Comparison of ENCODE assay signal across 1 cellular context in genomic region chr16:54628796-54629625, GRCh38.
TF ChIP-seq lines count a peak whose summit lies in the region.

No MANE protein-coding gene starts in this region.

TF ChIP-seq in HepG2, 621 proteins besides CTCF, POLR2A, EP300 and RAD21 (continued from another document and continues in another):
- TF ChIP-seq TIGD3 (CRISPR knock-in tag; IDR thresholded peaks at IDR 0.05; ENCODE audit: borderline replicate concordance) (no peak), ZBTB38 (CRISPR knock-in tag; IDR thresholded peaks at IDR 0.05) (no peak), RBAK (CRISPR knock-in tag; IDR thresholded peaks at IDR 0.05) (no peak), ZSCAN29 (CRISPR knock-in tag; conservative IDR thresholded peaks at IDR 0.05) (peak; percentile 61; the same call in 1 of the 2 replicates), ZNF770 (CRISPR knock-in tag; IDR thresholded peaks at IDR 0.05) (no peak), XBP1 (CRISPR knock-in tag; IDR thresholded peaks at IDR 0.05) (no peak), HNF4G (IDR thresholded peaks at IDR 0.05; ENCODE audit: borderline replicate concordance, low read depth, low read length) (no peak; the same call in 1 of the 2 replicates), HNF4G (CRISPR knock-in tag; IDR thresholded peaks at IDR 0.05; ENCODE audit: borderline replicate concordance, low read depth) (0 out of 2 replicates have a peak, but pooled peaks have one; percentile 53), PHF8 (CRISPR knock-in tag; IDR thresholded peaks at IDR 0.05) (peak; percentile 50; the same call in 1 of the 2 replicates), ZSCAN12 (CRISPR knock-in tag; IDR thresholded peaks at IDR 0.05) (no peak), SRSF9 (IDR thresholded peaks at IDR 0.05; ENCODE audit: borderline replicate concordance, insufficient read depth, low read depth, low read length, poor library complexity, severe bottlenecking) (no peak), ATF1 (CRISPR knock-in tag; IDR thresholded peaks at IDR 0.05) (peak; percentile 56; the same call in 1 of the 2 replicates), ZNF256 (CRISPR knock-in tag; conservative IDR thresholded peaks at IDR 0.05) (0 out of 2 replicates have a peak, but pooled peaks have one; percentile 21), ZBTB1 (CRISPR knock-in tag; IDR thresholded peaks at IDR 0.05; ENCODE audit: borderline replicate concordance) (no peak; the same call in 1 of the 2 replicates), ZFP90 (CRISPR knock-in tag; IDR thresholded peaks at IDR 0.05; ENCODE audit: borderline replicate concordance) (no peak), FIP1L1 (IDR thresholded peaks at IDR 0.05; ENCODE audit: borderline replicate concordance, insufficient read depth, low read depth, low read length) (no peak), SP4 (CRISPR knock-in tag; IDR thresholded peaks at IDR 0.05) (peak; percentile 58; the same call in 1 of the 2 replicates), HNF4A (CRISPR knock-in tag; IDR thresholded peaks at IDR 0.05) (peak; percentile 84), NFYC (CRISPR knock-in tag; IDR thresholded peaks at IDR 0.05) (no peak), ZNF225 (CRISPR knock-in tag; IDR thresholded peaks at IDR 0.05) (no peak), ZC3H4 (CRISPR knock-in tag; IDR thresholded peaks at IDR 0.05; ENCODE audit: borderline replicate concordance) (no peak), GATAD1 (CRISPR knock-in tag; IDR thresholded peaks at IDR 0.05) (no peak), KDM2A (CRISPR knock-in tag; IDR thresholded peaks at IDR 0.05; ENCODE audit: borderline replicate concordance, low read depth) (peak; percentile 66; the same call in 1 of the 2 replicates), SP140L (CRISPR knock-in tag; IDR thresholded peaks at IDR 0.05; ENCODE audit: borderline replicate concordance) (no peak), ZNF672 (CRISPR knock-in tag; IDR thresholded peaks at IDR 0.05) (no peak), RFXAP (CRISPR knock-in tag; IDR thresholded peaks at IDR 0.05; ENCODE audit: borderline replicate concordance) (peak; percentile 75; the same call in 1 of the 2 replicates), EZH2 (conservative IDR thresholded peaks at IDR 0.05; ENCODE audit: low read depth, low read length) (no peak), ZNF280D (CRISPR knock-in tag; IDR thresholded peaks at IDR 0.05) (0 out of 2 replicates have a peak, but pooled peaks have one; percentile 58), ZNF205 (CRISPR knock-in tag; IDR thresholded peaks at IDR 0.05) (peak; percentile 37; the same call in 1 of the 2 replicates), TARDBP (CRISPR knock-in tag; IDR thresholded peaks at IDR 0.05) (peak; percentile 94), NKX3-1 (CRISPR knock-in tag; IDR thresholded peaks at IDR 0.05) (peak; percentile 98), ZNF30 (CRISPR knock-in tag; IDR thresholded peaks at IDR 0.05) (no peak), ZBTB34 (CRISPR knock-in tag; IDR thresholded peaks at IDR 0.05) (peak; percentile 91), PTBP1 (IDR thresholded peaks at IDR 0.05; ENCODE audit: low read depth, low read length, poor library complexity, severe bottlenecking) (no peak), MLX (CRISPR knock-in tag; IDR thresholded peaks at IDR 0.05) (peak; percentile 79; the same call in 1 of the 2 replicates), ISL2 (CRISPR knock-in tag; IDR thresholded peaks at IDR 0.05) (peak; percentile 100), ZNF546 (CRISPR knock-in tag; conservative IDR thresholded peaks at IDR 0.05) (no peak), ZNF776 (CRISPR knock-in tag; IDR thresholded peaks at IDR 0.05) (no peak), BATF2 (CRISPR knock-in tag; IDR thresholded peaks at IDR 0.05) (no peak), ZSCAN5A (CRISPR knock-in tag; IDR thresholded peaks at IDR 0.05; ENCODE audit: borderline replicate concordance) (peak; percentile 85; the same call in 1 of the 2 replicates)
- TF ChIP-seq, protein P1, sequence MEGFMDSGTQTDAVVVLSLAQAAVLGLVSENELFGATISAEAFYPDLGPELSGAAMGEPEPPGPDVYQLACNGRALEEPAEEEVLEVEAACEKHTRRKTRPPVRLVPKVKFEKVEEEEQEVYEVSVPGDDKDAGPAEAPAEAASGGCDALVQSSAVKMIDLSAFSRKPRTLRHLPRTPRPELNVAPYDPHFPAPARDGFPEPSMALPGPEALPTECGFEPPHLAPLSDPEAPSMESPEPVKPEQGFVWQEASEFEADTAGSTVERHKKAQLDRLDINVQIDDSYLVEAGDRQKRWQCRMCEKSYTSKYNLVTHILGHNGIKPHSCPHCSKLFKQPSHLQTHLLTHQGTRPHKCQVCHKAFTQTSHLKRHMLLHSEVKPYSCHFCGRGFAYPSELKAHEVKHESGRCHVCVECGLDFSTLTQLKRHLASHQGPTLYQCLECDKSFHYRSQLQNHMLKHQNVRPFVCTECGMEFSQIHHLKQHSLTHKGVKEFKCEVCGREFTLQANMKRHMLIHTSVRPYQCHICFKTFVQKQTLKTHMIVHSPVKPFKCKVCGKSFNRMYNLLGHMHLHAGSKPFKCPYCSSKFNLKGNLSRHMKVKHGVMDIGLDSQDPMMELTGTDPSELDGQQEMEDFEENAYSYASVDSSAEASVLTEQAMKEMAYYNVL (CRISPR knock-in tag; IDR thresholded peaks at IDR 0.05; ENCODE audit: borderline replicate concordance), result peak; percentile 80; the same call in 1 of the 2 replicates
- TF ChIP-seq, protein P2, sequence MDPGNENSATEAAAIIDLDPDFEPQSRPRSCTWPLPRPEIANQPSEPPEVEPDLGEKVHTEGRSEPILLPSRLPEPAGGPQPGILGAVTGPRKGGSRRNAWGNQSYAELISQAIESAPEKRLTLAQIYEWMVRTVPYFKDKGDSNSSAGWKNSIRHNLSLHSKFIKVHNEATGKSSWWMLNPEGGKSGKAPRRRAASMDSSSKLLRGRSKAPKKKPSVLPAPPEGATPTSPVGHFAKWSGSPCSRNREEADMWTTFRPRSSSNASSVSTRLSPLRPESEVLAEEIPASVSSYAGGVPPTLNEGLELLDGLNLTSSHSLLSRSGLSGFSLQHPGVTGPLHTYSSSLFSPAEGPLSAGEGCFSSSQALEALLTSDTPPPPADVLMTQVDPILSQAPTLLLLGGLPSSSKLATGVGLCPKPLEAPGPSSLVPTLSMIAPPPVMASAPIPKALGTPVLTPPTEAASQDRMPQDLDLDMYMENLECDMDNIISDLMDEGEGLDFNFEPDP (CRISPR knock-in tag; conservative IDR thresholded peaks at IDR 0.05), result no peak
- TF ChIP-seq, protein P3, sequence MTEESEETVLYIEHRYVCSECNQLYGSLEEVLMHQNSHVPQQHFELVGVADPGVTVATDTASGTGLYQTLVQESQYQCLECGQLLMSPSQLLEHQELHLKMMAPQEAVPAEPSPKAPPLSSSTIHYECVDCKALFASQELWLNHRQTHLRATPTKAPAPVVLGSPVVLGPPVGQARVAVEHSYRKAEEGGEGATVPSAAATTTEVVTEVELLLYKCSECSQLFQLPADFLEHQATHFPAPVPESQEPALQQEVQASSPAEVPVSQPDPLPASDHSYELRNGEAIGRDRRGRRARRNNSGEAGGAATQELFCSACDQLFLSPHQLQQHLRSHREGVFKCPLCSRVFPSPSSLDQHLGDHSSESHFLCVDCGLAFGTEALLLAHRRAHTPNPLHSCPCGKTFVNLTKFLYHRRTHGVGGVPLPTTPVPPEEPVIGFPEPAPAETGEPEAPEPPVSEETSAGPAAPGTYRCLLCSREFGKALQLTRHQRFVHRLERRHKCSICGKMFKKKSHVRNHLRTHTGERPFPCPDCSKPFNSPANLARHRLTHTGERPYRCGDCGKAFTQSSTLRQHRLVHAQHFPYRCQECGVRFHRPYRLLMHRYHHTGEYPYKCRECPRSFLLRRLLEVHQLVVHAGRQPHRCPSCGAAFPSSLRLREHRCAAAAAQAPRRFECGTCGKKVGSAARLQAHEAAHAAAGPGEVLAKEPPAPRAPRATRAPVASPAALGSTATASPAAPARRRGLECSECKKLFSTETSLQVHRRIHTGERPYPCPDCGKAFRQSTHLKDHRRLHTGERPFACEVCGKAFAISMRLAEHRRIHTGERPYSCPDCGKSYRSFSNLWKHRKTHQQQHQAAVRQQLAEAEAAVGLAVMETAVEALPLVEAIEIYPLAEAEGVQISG (CRISPR knock-in tag; IDR thresholded peaks at IDR 0.05), result peak; percentile 75
- TF ChIP-seq, protein P4, sequence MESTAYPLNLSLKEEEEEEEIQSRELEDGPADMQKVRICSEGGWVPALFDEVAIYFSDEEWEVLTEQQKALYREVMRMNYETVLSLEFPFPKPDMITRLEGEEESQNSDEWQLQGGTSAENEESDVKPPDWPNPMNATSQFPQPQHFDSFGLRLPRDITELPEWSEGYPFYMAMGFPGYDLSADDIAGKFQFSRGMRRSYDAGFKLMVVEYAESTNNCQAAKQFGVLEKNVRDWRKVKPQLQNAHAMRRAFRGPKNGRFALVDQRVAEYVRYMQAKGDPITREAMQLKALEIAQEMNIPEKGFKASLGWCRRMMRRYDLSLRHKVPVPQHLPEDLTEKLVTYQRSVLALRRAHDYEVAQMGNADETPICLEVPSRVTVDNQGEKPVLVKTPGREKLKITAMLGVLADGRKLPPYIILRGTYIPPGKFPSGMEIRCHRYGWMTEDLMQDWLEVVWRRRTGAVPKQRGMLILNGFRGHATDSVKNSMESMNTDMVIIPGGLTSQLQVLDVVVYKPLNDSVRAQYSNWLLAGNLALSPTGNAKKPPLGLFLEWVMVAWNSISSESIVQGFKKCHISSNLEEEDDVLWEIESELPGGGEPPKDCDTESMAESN (CRISPR knock-in tag; conservative IDR thresholded peaks at IDR 0.05), result peak; percentile 74; the same call in 1 of the 2 replicates
